Comparison of ENCODE assay signal across 9 cellular contexts in the genomic region with DNA sequence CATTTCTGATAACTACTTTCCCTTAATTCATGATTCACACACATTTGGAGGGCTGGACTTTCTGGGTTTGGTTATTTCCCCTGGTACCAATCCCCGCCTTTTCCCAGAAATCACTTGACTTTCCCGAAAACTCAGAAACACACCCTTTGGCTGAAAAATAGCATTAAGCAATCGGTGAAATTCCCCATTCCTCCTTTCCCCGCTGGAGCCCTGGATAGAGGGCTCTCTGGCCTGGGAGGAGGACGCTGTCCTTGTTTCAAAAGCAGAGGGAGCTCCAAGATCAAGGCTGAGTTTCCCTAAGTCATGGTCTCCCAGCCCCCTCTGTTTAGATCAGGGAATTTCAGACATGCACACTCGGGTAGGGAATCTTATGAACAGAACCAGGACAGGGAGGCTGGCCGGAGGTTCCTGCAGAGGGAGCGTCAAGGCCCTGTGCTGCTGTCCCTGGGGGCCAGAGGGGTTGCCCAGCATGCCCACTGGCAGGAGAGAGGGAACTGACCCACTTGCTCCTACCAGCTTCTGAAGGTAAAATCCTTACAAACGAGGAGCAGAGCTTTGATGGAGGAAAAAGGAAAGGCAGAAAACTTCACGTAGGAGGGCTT. TPM values are rescaled to one million over a fixed set of nuclear protein-coding genes. Genes with fewer than 3 reads are reported as not detected.
A peak's percentile ranks its signal among the peaks of the same experiment; 100 is the strongest.
DNase-seq lines count a peak whose midpoint lies in the region; TF ChIP-seq lines count a peak whose summit lies in the region.
"Had no signal": no experiment of that assay in that cellular context is flagged by ENCODE, and none has a peak within 500 bp of the region (broad histone marks: within the 10 kb centered on the region; RNA-seq: fewer than 3 reads in every experiment).

C1S (plus strand) TSS at position 366 of the 602 bp plus-strand sequence. CDS start 1,195 bp downstream, outside the sequence.

- H3K27ac Mint-ChIP-seq in dendritic cell treated with granulocyte-macrophage colony-stimulating factor and Interleukin-4, amounts not matched to agents 40 ng/mL and 50 ng/mL, for 4 days: peak within 1 kb of the TSS; percentile 55
- H3K27ac Mint-ChIP-seq in activated naive CD4-positive, alpha-beta T cell treated with anti-CD3 and anti-CD28 coated beads for 36 hours: no peak within 1 kb of the TSS

- TF ChIP-seq POLR2A in lower leg skin (IDR thresholded peaks at IDR 0.05): no peak

- H3K36me3 Mint-ChIP-seq in dendritic cell treated with granulocyte-macrophage colony-stimulating factor and Interleukin-4, amounts not matched to agents 40 ng/mL and 50 ng/mL, for 4 days (ENCODE audit: low read depth): no peaks in the 10 kb centered on the region
- no peaks in the 10 kb centered on the region for H3K36me3 Mint-ChIP-seq in activated naive CD4-positive, alpha-beta T cell treated with anti-CD3 and anti-CD28 coated beads for 36 hours (ENCODE audit: low read depth)

- CTCF ChIA-PET in activated naive CD4-positive, alpha-beta T cell treated with anti-CD3 and anti-CD28 coated beads for 36 hours (lab: Charles Lee): no interaction called here

- H3K27me3 ChIP-seq in thymus (ENCODE audit: control insufficient read depth, insufficient read depth): no peaks in the 10 kb centered on the region
- H3K27me3 ChIP-seq: BLaER1 treated with 17β-estradiol and CSF1 and Interleukin-3, amounts not matched to agents 10 nM and 100 nM had no signal

- H3K4me3 ChIP-seq in lower leg skin (ENCODE audit: low read depth, poor library complexity, severe bottlenecking) (no peak within 1 kb of the TSS), thymus (ENCODE audit: low read length) (peak within 1 kb of the TSS; percentile 11)
- H3K4me3 ChIP-seq: BLaER1 treated with 17β-estradiol and CSF1 and Interleukin-3, amounts not matched to agents 10 nM and 100 nM had no signal

- intact Hi-C loops in dendritic cell treated with granulocyte-macrophage colony-stimulating factor and Interleukin-4, amounts not matched to agents 40 ng/mL and 50 ng/mL, for 4 days (cut with micrococcal nuclease): loop anchor here (5.0 kb wide), 1 partner anchor 47 kb away; the partner anchor contains the start of gene C1RL
- intact Hi-C loops in lower leg skin (cut with DNase I; ENCODE audit: low total_unique reads): no loop called here
- intact Hi-C loops in activated naive CD4-positive, alpha-beta T cell treated with anti-CD3 and anti-CD28 coated beads for 36 hours (cut with micrococcal nuclease): no loop called here

- peak within 1 kb of the TSS; percentile 66 for H3K27ac ChIP-seq in thymus (ENCODE audit: low read depth)
- H3K27ac ChIP-seq: BLaER1 treated with 17β-estradiol and CSF1 and Interleukin-3, amounts not matched to agents 10 nM and 100 nM had no signal

- peak; percentile 15 to 18 for DNase-seq in NCI-H526 (lab: John Stamatoyannopoulos, UW)
- no peak for DNase-seq in NCI-H526 treated with DMSO at 0.1 percent for 48 hours (lab: John Stamatoyannopoulos, UW)
- peak; percentile 84 to 91 for DNase-seq in lower leg skin (ENCODE audit: low spot score in 2 of 2)
- no peak for DNase-seq in activated naive CD4-positive, alpha-beta T cell treated with anti-CD3 and anti-CD28 coated beads for 36 hours
- no peak for DNase-seq in AML-193 (lab: John Stamatoyannopoulos, UW)
- DNase-seq in NCI-H2107 (lab: John Stamatoyannopoulos, UW): no peak

- peak in 1 of 3 donors; percentile 85 for TF ChIP-seq CTCF in lower leg skin (IDR thresholded peaks at IDR 0.05)

- H3K36me3 ChIP-seq in thymus (ENCODE audit: control insufficient read depth, insufficient read depth): no peaks in the 10 kb centered on the region
- H3K36me3 ChIP-seq: BLaER1 treated with 17β-estradiol and CSF1 and Interleukin-3, amounts not matched to agents 10 nM and 100 nM had no signal

- H3K4me1 ChIP-seq in thymus (ENCODE audit: control insufficient read depth, insufficient read depth, low read length): no peaks in the 10 kb centered on the region

- peaks cover 24% of the 10 kb centered on the region for H3K27me3 Mint-ChIP-seq in dendritic cell treated with granulocyte-macrophage colony-stimulating factor and Interleukin-4, amounts not matched to agents 40 ng/mL and 50 ng/mL, for 4 days
- peaks cover 14% of the 10 kb centered on the region for H3K27me3 Mint-ChIP-seq in activated naive CD4-positive, alpha-beta T cell treated with anti-CD3 and anti-CD28 coated beads for 36 hours (ENCODE audit: low read depth)

- H3K4me1 Mint-ChIP-seq in dendritic cell treated with granulocyte-macrophage colony-stimulating factor and Interleukin-4, amounts not matched to agents 40 ng/mL and 50 ng/mL, for 4 days (ENCODE audit: low read depth): peaks cover 47% of the 10 kb centered on the region
- no peaks in the 10 kb centered on the region for H3K4me1 Mint-ChIP-seq in activated naive CD4-positive, alpha-beta T cell treated with anti-CD3 and anti-CD28 coated beads for 36 hours (ENCODE audit: low read depth)

- WGBS in lower leg skin, 2 donors: 15 to 24% methylated on average over 10 of the region's 10 CpGs
- 83% methylated on average over 10 of the region's 10 CpGs for WGBS in thymus

- no peak within 1 kb of the TSS for H3K4me3 Mint-ChIP-seq in dendritic cell treated with granulocyte-macrophage colony-stimulating factor and Interleukin-4, amounts not matched to agents 40 ng/mL and 50 ng/mL, for 4 days
- H3K4me3 Mint-ChIP-seq in activated naive CD4-positive, alpha-beta T cell treated with anti-CD3 and anti-CD28 coated beads for 36 hours: no peak within 1 kb of the TSS

- no peaks in the 10 kb centered on the region for H3K9me3 ChIP-seq in thymus (ENCODE audit: control insufficient read depth)
- H3K9me3 ChIP-seq: BLaER1 treated with 17β-estradiol and CSF1 and Interleukin-3, amounts not matched to agents 10 nM and 100 nM had no signal

- no peaks in the 10 kb centered on the region for H3K9me3 Mint-ChIP-seq in dendritic cell treated with granulocyte-macrophage colony-stimulating factor and Interleukin-4, amounts not matched to agents 40 ng/mL and 50 ng/mL, for 4 days
- H3K9me3 Mint-ChIP-seq in activated naive CD4-positive, alpha-beta T cell treated with anti-CD3 and anti-CD28 coated beads for 36 hours: no peaks in the 10 kb centered on the region

RNA-seq across cellular contexts. Expression of gene C1S, which starts in this region (rescaled TPM):
- total RNA-seq in lower leg skin: 100 to 1,000 TPM in 1 of 4 donors, 10 to 100 TPM in 3; 52.6 to 187 (median 59.3) TPM
- 196 TPM for polyA plus RNA-seq in thymus
- 1 to 10 TPM; 2.2 to 3.1 TPM for total RNA-seq in activated naive CD4-positive, alpha-beta T cell treated with anti-CD3 and anti-CD28 coated beads for 36 hours

Comparison
In these comparisons a context has a peak if more than half of its experiments do, and no peak if none do; other contexts are left out.
1. RNA of gene C1S (total RNA-seq): 52.6 to 187 TPM in lower leg skin; 2.2 to 3.1 TPM in activated naive CD4-positive, alpha-beta T cell treated with anti-CD3 and anti-CD28 coated beads for 36 hours; every median in the first group is over 10 times any median in the second.
2. DNase-seq: peak in NCI-H526 (2 of 2) and lower leg skin (2 of 2); none in NCI-H526 treated with DMSO at 0.1 percent for 48 hours (single experiment), activated naive CD4-positive, alpha-beta T cell treated with anti-CD3 and anti-CD28 coated beads for 36 hours (single experiment), AML-193 (0 of 2) and NCI-H2107 (single experiment).